ENCODE assay signal across 8 cellular contexts in genomic region chr3:87503901-87504498, GRCh38.
DNase-seq lines count a peak whose midpoint lies in the region; ATAC-seq and TF ChIP-seq lines count a peak whose summit lies in the region.

No MANE protein-coding gene starts in this region.

- no peaks in the 10 kb centered on the region for H4K20me1 ChIP-seq in MM.1S (ENCODE audit: insufficient read depth, low read length)
- H4K20me1 ChIP-seq in SK-N-SH (ENCODE audit: insufficient read depth) = no peaks in the 10 kb centered on the region

- POLR2A ChIA-PET in A673 (lab: Charles Lee; ENCODE audit: low non-redundant PET) = no interaction called here
- POLR2A ChIA-PET in SK-N-SH (lab: Yijun Ruan, JAX) = no interaction called here

- H3K9ac ChIP-seq in MM.1S (ENCODE audit: low read length) (no peak overlapping the region), SK-N-SH (no peak overlapping the region)

- H3K9me2 ChIP-seq in MM.1S (replicated peaks; ENCODE audit: insufficient read depth, low read length) (no peaks in the 10 kb centered on the region), SK-N-SH (no peaks in the 10 kb centered on the region)

- ATAC-seq in HG02588 (IDR thresholded peaks at IDR 0.05; ENCODE audit: unreplicated experiment) = peak; percentile 75

- intact Hi-C loops in A673 (cut with micrococcal nuclease; ENCODE audit: unreplicated experiment) = loop anchor here (2.0 kb wide), 4 partner anchors 153 to 499 kb away; no protein-coding TSS in a partner anchor

- no peaks in the 10 kb centered on the region for H3K79me2 ChIP-seq in MM.1S (ENCODE audit: low read length)
- H3K79me2 ChIP-seq in SK-N-SH (ENCODE audit: insufficient read depth) = no peaks in the 10 kb centered on the region

- H3K4me1 ChIP-seq in A673 (ENCODE audit: insufficient read depth, low read length, poor library complexity, severe bottlenecking) (peaks cover 35% of the 10 kb centered on the region), MM.1S (ENCODE audit: low read length) (no peaks in the 10 kb centered on the region), SK-N-SH (ENCODE audit: control insufficient read depth in 1 of 2, insufficient read depth in 2 of 2, low read depth in 1 of 2, low read length in 1 of 2) (peaks cover 0 to 6% of the 10 kb centered on the region in 2 experiments; a peak in 1 of 4 replicates)

- BruUV-seq in A673 (replicated peaks; lab: Mats Ljungman, UMichigan) = no TSS peak

- H3K4me2 ChIP-seq in MM.1S (ENCODE audit: low read depth, low read length) (no peak overlapping the region), SK-N-SH (no peak overlapping the region)

- H3K36me3 ChIP-seq in A673 (ENCODE audit: insufficient read depth, low read length, poor library complexity, severe bottlenecking) (no peaks in the 10 kb centered on the region), MM.1S (replicated peaks; ENCODE audit: insufficient read depth, low read length) (no peaks in the 10 kb centered on the region), SK-N-SH (replicated peaks in 1 of 2; ENCODE audit: control insufficient read depth in 1 of 2, insufficient read depth in 2 of 2, low read length in 1 of 2) (no peaks in the 10 kb centered on the region)

- no peak for TF ChIP-seq EP300 in SK-N-SH (IDR thresholded peaks at IDR 0.05; ENCODE audit: borderline replicate concordance in 1 of 2, low read depth in 1 of 2, low read length in 1 of 2)

- H3K27ac ChIP-seq in A673 (ENCODE audit: low read depth, low read length, poor library complexity, severe bottlenecking) (no peak overlapping the region), MM.1S (ENCODE audit: low read length) (no peak overlapping the region), SK-N-SH (ENCODE audit: low read depth in 2 of 2, low read length in 1 of 2) (no peak overlapping the region)

- H3K4me3 ChIP-seq in A673 (ENCODE audit: low read depth, low read length, poor library complexity, severe bottlenecking) = no peak overlapping the region
- no peak overlapping the region for H3K4me3 ChIP-seq in MM.1S (ENCODE audit: low read length)
- H3K4me3 ChIP-seq in SK-N-SH (ENCODE audit: low read depth in 2 of 2, low read length in 1 of 2) = no peak overlapping the region; a peak in 1 of 4 replicates
- H3K4me3 ChIP-seq in fibroblast of the aortic adventitia (ENCODE audit: low read depth, low read length) = no peak overlapping the region
- no peak overlapping the region for H3K4me3 ChIP-seq in skeletal muscle cell (ENCODE audit: low read depth, low read length)

- no peaks in the 10 kb centered on the region for H3K9me3 ChIP-seq in A673 (ENCODE audit: low read depth, low read length, poor library complexity, severe bottlenecking)
- no peaks in the 10 kb centered on the region for H3K9me3 ChIP-seq in MM.1S (replicated peaks; ENCODE audit: insufficient read depth, low read length)
- H3K9me3 ChIP-seq in SK-N-SH = no peaks in the 10 kb centered on the region

- DNase-seq in A673 (ENCODE audit: low spot score) (peak; percentile 89), MM.1S (peak; percentile 72), SK-N-SH (peak; percentile 47), fibroblast of the aortic adventitia (ENCODE audit: low read depth) (peak; percentile 88), skeletal muscle cell (ENCODE audit: low read depth) (peak; percentile 47), NCI-H446 treated with DMSO at 0.1 percent for 48 hours (lab: John Stamatoyannopoulos, UW) (no peak)

- H3F3A ChIP-seq in MM.1S (ENCODE audit: insufficient read depth, low read length) (no peaks in the 10 kb centered on the region), SK-N-SH (replicated peaks; ENCODE audit: insufficient read depth) (no peaks in the 10 kb centered on the region)

- H3K27me3 ChIP-seq in A673 (replicated peaks; ENCODE audit: insufficient read depth, low read depth, low read length, poor library complexity) (no peaks in the 10 kb centered on the region), MM.1S (replicated peaks; ENCODE audit: insufficient read depth, low read length) (no peaks in the 10 kb centered on the region), SK-N-SH (ENCODE audit: insufficient read depth) (peaks cover 6% of the 10 kb centered on the region; the same call in 1 of the 2 replicates)

- CTCF ChIA-PET in A673 (lab: Charles Lee) (interaction anchor here (0.5 to 1.5 kb wide), 4 partner anchors 206 to 295 kb away, joined by 3 to 6 read pairs (median 4); no protein-coding TSS in a partner anchor), SK-N-SH (lab: Yijun Ruan, JAX) (interaction anchor here (0.7 to 2.9 kb wide), 2 partner anchors 8 to 153 kb away, joined by 3 to 15 read pairs; no protein-coding TSS in a partner anchor)

- peak; percentile 80 for TF ChIP-seq CTCF in A673 (conservative IDR thresholded peaks at IDR 0.05; ENCODE audit: low read depth, low read length)
- peak; percentile 61 for TF ChIP-seq CTCF in GM12872 (IDR thresholded peaks at IDR 0.05; ENCODE audit: insufficient read depth, low read depth, low read length)
- TF ChIP-seq CTCF in MM.1S (IDR thresholded peaks at IDR 0.05; ENCODE audit: low read length) = peak; percentile 82
- peak; percentile 92 for TF ChIP-seq CTCF in SK-N-SH (IDR thresholded peaks at IDR 0.05)
- peak; percentile 82 for TF ChIP-seq CTCF in fibroblast of the aortic adventitia (IDR thresholded peaks at IDR 0.05; ENCODE audit: insufficient read depth, low read length)

- 7% methylated on average over 8 of the region's 8 CpGs for WGBS in SK-N-SH (ENCODE audit: low lambda C conversion rate)

- peak; percentile 73 for TF ChIP-seq RAD21 in SK-N-SH (IDR thresholded peaks at IDR 0.05; ENCODE audit: low read length)

- H2AFZ ChIP-seq in MM.1S (ENCODE audit: low read length) (no peak overlapping the region), SK-N-SH (ENCODE audit: low read depth) (no peak overlapping the region)

TF ChIP-seq in SK-N-SH, 30 proteins besides CTCF, POLR2A, EP300 and RAD21:
- peak; percentile 66 for TF ChIP-seq SMC3 (IDR thresholded peaks at IDR 0.05; ENCODE audit: low read depth, low read length)
- no peak for TF ChIP-seq GATA2 (CRISPR knock-in tag; IDR thresholded peaks at IDR 0.05)
